ENCODE assay signal across 18 cellular contexts in the genomic region with DNA sequence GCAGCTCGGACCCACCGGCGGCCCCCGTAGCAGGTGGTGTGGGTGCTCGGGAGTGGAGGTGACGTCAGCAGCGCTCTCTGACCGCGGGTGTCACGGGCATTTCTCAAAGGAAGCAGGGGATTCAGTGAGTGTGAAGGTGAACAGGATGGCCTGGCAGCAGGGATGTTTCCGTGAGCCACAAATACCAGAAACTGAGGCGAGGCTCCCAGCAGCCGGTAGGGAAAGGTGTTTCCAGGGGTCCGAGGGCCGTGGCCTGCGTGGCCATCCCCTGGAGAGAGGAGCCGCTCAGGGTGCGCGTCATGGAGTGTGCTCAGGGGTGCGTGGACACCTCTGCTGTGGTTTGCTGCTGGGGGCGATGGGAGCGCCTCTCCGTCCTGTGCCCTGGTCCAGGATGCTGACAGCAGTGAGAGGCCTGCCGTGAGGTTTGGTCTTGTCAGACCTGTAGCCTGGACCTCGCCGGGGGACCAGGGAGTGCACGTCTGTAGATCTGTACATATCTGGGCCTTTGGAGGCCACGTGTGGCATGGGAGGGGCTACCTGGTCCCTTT. TPM values are rescaled to one million over a fixed set of nuclear protein-coding genes. Genes with fewer than 3 reads are reported as not detected.
DNase-seq lines count a peak whose midpoint lies in the region; ATAC-seq, FAIRE-seq and TF ChIP-seq lines count a peak whose summit lies in the region.
"Had no signal": no experiment of that assay in that cellular context is flagged by ENCODE, and none has a peak within 500 bp of the region (broad histone marks: within the 10 kb centered on the region; RNA-seq: fewer than 3 reads in every experiment).

No MANE protein-coding gene starts in this region.

- 96% methylated on average over 23 of the region's 28 CpGs for WGBS in HepG2 (ENCODE audit: low lambda C conversion rate)
- no CpG with 5 or more reads among the region's 28 CpGs for WGBS in right lobe of liver (ENCODE audit: insufficient coverage, low coverage, low lambda C conversion rate, missing lambda C conversion rate)

- in situ Hi-C loops in HepG2 (cut with HindIII; ENCODE audit: extremely low pct_ligation_motif_present, low pct_unique_long_range_greater_than_20kb) (no loop called here), Panc1 (cut with HindIII; ENCODE audit: low pct_unique_long_range_greater_than_20kb, low sequenced_read_pairs) (no loop called here)

- no peak overlapping the region for H3K9ac ChIP-seq in HepG2 (ENCODE audit: insufficient read depth, low read depth, low read length)
- no peak overlapping the region for H3K9ac ChIP-seq in kidney (ENCODE audit: low read length in 2 of 2)
- H3K9ac ChIP-seq: GM23248 had no signal

- H3K27me3 ChIP-seq in HepG2 (ENCODE audit: control insufficient read depth in 1 of 2, insufficient read depth in 2 of 2, low read length in 2 of 2): no peaks in the 10 kb centered on the region
- no peaks in the 10 kb centered on the region for H3K27me3 ChIP-seq in right lobe of liver
- no peaks in the 10 kb centered on the region for H3K27me3 ChIP-seq in Panc1 (ENCODE audit: control insufficient read depth, insufficient read depth, low read length)

- peaks cover 1% of the 10 kb centered on the region; the same call in 1 of the 2 replicates for H3K4me1 ChIP-seq in HepG2 (ENCODE audit: insufficient read depth, low read length)
- H3K4me1 ChIP-seq in right lobe of liver: peaks cover 0 to 10% (median 0%) of the 10 kb centered on the region in 4 donors
- H3K4me1 ChIP-seq in Panc1 (ENCODE audit: control insufficient read depth, insufficient read depth, low read length): peaks cover under 1% of the 10 kb centered on the region; the same call in 1 of the 2 replicates
- no peaks in the 10 kb centered on the region for H3K4me1 ChIP-seq in kidney (ENCODE audit: control insufficient read depth in 1 of 2, insufficient read depth in 1 of 2, low read depth in 1 of 2, low read length in 2 of 2)
- H3K4me1 ChIP-seq: HAP-1 had no signal

- CTCF ChIA-PET in HepG2 (lab: Yijun Ruan, JAX; ENCODE audit: low intra/inter-chr PET ratio, low total read pairs): no interaction called here
- CTCF ChIA-PET in Panc1 (lab: Charles Lee): no interaction called here

- peaks cover 3 to 20% of the 10 kb centered on the region in 2 experiments for H3K36me3 ChIP-seq in HepG2 (replicated peaks in 1 of 2; ENCODE audit: control insufficient read depth in 1 of 2, insufficient read depth in 2 of 2, low read length in 2 of 2)
- peaks cover 0 to 11% (median 6%) of the 10 kb centered on the region in 4 donors for H3K36me3 ChIP-seq in right lobe of liver
- no peaks in the 10 kb centered on the region for H3K36me3 ChIP-seq in Panc1 (ENCODE audit: control insufficient read depth, insufficient read depth, low read length)
- H3K36me3 ChIP-seq in kidney (ENCODE audit: control insufficient read depth in 1 of 2, insufficient read depth in 2 of 2, low read length in 2 of 2): peaks cover 0 to 3% of the 10 kb centered on the region in 2 donors
- H3K36me3 ChIP-seq: HAP-1 had no signal

- no peak for FAIRE-seq in HepG2 (lab: Jason Lieb, UNC)
- no peak for FAIRE-seq in kidney (lab: Jason Lieb, UNC)
- no peak for FAIRE-seq in RCC 7860 (lab: Jason Lieb, UNC)
- FAIRE-seq: A204.1, K562 had no signal

- H2AFZ ChIP-seq in HepG2 (ENCODE audit: low read length): no peak overlapping the region
- H2AFZ ChIP-seq: GM23248 had no signal

- POLR2A ChIA-PET in HepG2 (lab: Yijun Ruan, JAX) (no interaction called here), Panc1 (lab: Charles Lee) (no interaction called here)

- TF ChIP-seq CTCF in HepG2 (CRISPR knock-in tag; IDR thresholded peaks at IDR 0.05) (no peak), right lobe of liver (IDR thresholded peaks at IDR 0.05) (no peak), Panc1 (IDR thresholded peaks at IDR 0.05) (no peak), kidney (IDR thresholded peaks at IDR 0.05; ENCODE audit: borderline replicate concordance, extremely low read depth, insufficient read depth) (no peak)

- no peaks in the 10 kb centered on the region for H3K79me2 ChIP-seq in HepG2 (ENCODE audit: insufficient read depth, low read length)

- intact Hi-C loops in HepG2 (cut with micrococcal nuclease; ENCODE audit: unreplicated experiment) (no loop called here), right lobe of liver (cut with DNase I) (no loop called here), Panc1 (cut with micrococcal nuclease; ENCODE audit: unreplicated experiment) (no loop called here), kidney (cut with DNase I) (no loop called here)

- no peak overlapping the region for H3K4me3 ChIP-seq in HepG2 (replicated peaks in 1 of 3; ENCODE audit: insufficient read depth in 1 of 3, low read depth in 2 of 3, low read length in 3 of 3)
- no peak overlapping the region for H3K4me3 ChIP-seq in right lobe of liver
- H3K4me3 ChIP-seq in Panc1 (ENCODE audit: low read depth in 2 of 2, low read length in 2 of 2): no peak overlapping the region
- H3K4me3 ChIP-seq in kidney (ENCODE audit: low read length in 2 of 2): no peak overlapping the region
- H3K4me3 ChIP-seq: GM23248, HAP-1, K562 had no signal

- no peak for ATAC-seq in HepG2
- ATAC-seq in right lobe of liver: no peak
- no peak for ATAC-seq in Panc1
- no peak for ATAC-seq in GM18505 (IDR thresholded peaks at IDR 0.05; ENCODE audit: unreplicated experiment)
- ATAC-seq: K562 had no signal

- no peak overlapping the region for H3K4me2 ChIP-seq in HepG2 (ENCODE audit: low read depth, low read length)

- DNase-seq in HepG2 (ENCODE audit: low spot score) (no peak), right lobe of liver (no peak), Panc1 (ENCODE audit: low read depth, low spot score) (no peak), kidney (peak; percentile 72), NCI-H2107 treated with DMSO at 0.1 percent for 48 hours (lab: John Stamatoyannopoulos, UW; ENCODE audit: unreplicated experiment) (no peak), RCC 7860 (ENCODE audit: low spot score) (no peak)
- DNase-seq: AML-193; CD4-positive, alpha-beta memory T cell; DMS79 treated with DMSO at 0.1 percent for 48 hours; GF-D8; GM23248 had no signal

- BruUV-seq in HepG2 (replicated peaks; lab: Mats Ljungman, UMichigan) (TSS peak; percentile 45), Panc1 (replicated peaks; lab: Mats Ljungman, UMichigan) (TSS peak; percentile 60)

- H3K9me3 ChIP-seq in HepG2 (ENCODE audit: low read length) (no peaks in the 10 kb centered on the region), right lobe of liver (no peaks in the 10 kb centered on the region), Panc1 (ENCODE audit: control insufficient read depth, insufficient read depth, low read depth, low read length) (no peaks in the 10 kb centered on the region), kidney (ENCODE audit: control insufficient read depth in 1 of 2, low read length in 2 of 2) (no peaks in the 10 kb centered on the region)
- H3K9me3 ChIP-seq: HAP-1 had no signal

- H3K27ac ChIP-seq in HepG2 (ENCODE audit: extremely low read length, insufficient read depth, low read length) (no peak overlapping the region), right lobe of liver (no peak overlapping the region), Panc1 (ENCODE audit: low read length) (no peak overlapping the region), kidney (ENCODE audit: low read depth in 2 of 2, low read length in 2 of 2) (no peak overlapping the region)
- H3K27ac ChIP-seq: GM23248 had no signal

- TF ChIP-seq POLR2A in HepG2 (IDR thresholded peaks at IDR 0.05; ENCODE audit: insufficient read depth in 1 of 2, low read depth in 2 of 2, low read length in 2 of 2) (no peak), right lobe of liver (IDR thresholded peaks at IDR 0.05) (no peak), GM18505 (IDR thresholded peaks at IDR 0.05; ENCODE audit: borderline replicate concordance, extremely low read depth, insufficient read depth, insufficient read length) (no peak)

- TF ChIP-seq EP300 in HepG2 (IDR thresholded peaks at IDR 0.05; ENCODE audit: low read depth in 2 of 2, low read length in 2 of 2) (no peak), HepG2 (CRISPR knock-in tag; IDR thresholded peaks at IDR 0.05; ENCODE audit: borderline replicate concordance) (no peak)

- no peaks in the 10 kb centered on the region for H4K20me1 ChIP-seq in HepG2 (ENCODE audit: insufficient read depth, low read length)

- TF ChIP-seq RAD21 in HepG2 (CRISPR knock-in tag; IDR thresholded peaks at IDR 0.05): no peak

RNA-seq across cellular contexts. Expression of a gene that starts 10.2 kb away (rescaled TPM):
- total RNA-seq in HepG2 (2016; rRNA removed; fragmentation: Illumina TruSeq; extraction: Trizol) (0.98 and 8.5 TPM in 2 replicates), right lobe of liver (100 to 1,000 TPM in 5 of 6 experiments, 10 to 100 TPM in 1; 73.9 to 176 (median 140) TPM), Panc1 (2021; ENCODE audit: unreplicated experiment) (0.59 TPM), kidney (1.6 TPM)
- 1.8 and 1.9 TPM in 2 replicates for total RNA-seq in HepG2 (2016; cell fraction: cytosol; rRNA removed; fragmentation: Illumina TruSeq; extraction: Trizol; ENCODE audit: low read depth)
- 1.2 and 9.0 TPM in 2 replicates for total RNA-seq in HepG2 (2016; cell fraction: insoluble cytoplasmic fraction; rRNA removed; fragmentation: Illumina TruSeq; extraction: Trizol)
- 1.4 and 1.8 TPM in 2 replicates for total RNA-seq in HepG2 (2016; cell fraction: membrane; rRNA removed; fragmentation: Illumina TruSeq; extraction: Trizol)
- total RNA-seq in HepG2 (2016; cell fraction: nucleus; rRNA removed; fragmentation: Illumina TruSeq; extraction: Trizol): 14.0 and 15.7 TPM in 2 replicates
- polyA plus RNA-seq in HepG2 (2011; rRNA removed) (63.6 and 107 TPM in 2 replicates), kidney (ENCODE audit: insufficient read depth, low read depth, low replicate concordance) (0.86 TPM)
- 8.9 and 16.3 TPM in 2 replicates for polyA plus RNA-seq in HepG2 (2011; cell fraction: cytosol; rRNA removed)
- 1,761 and 2,041 TPM in 2 replicates for polyA plus RNA-seq in HepG2 (2011; cell fraction: nucleus; rRNA removed)
- polyA plus RNA-seq in HepG2 (2012): 31.4 and 46.5 TPM in 2 replicates
- polyA plus RNA-seq in HepG2 (2016; cell fraction: cytosol; fragmentation: Illumina TruSeq; extraction: Trizol; ENCODE audit: low read depth): 1.9 and 2.1 TPM in 2 replicates
- polyA plus RNA-seq in HepG2 (2016; cell fraction: insoluble cytoplasmic fraction; fragmentation: Illumina TruSeq; extraction: Trizol; ENCODE audit: low read depth): 1.9 and 2.5 TPM in 2 replicates
- polyA plus RNA-seq in HepG2 (2016; cell fraction: membrane; fragmentation: Illumina TruSeq; extraction: Trizol; ENCODE audit: low read depth): 1.6 and 2.1 TPM in 2 replicates
- 65.6 and 66.9 TPM in 2 replicates for polyA plus RNA-seq in HepG2 (2016; cell fraction: nucleus; fragmentation: Illumina TruSeq; extraction: Trizol; ENCODE audit: insufficient read depth, low read depth)
- polyA minus RNA-seq in HepG2 (2011; rRNA and poly(A)+ RNA removed; ENCODE audit: low replicate concordance): 15.4 TPM in 1 of 2 replicates, not detected in the other
- polyA minus RNA-seq in HepG2 (2011; cell fraction: cytosol; rRNA and poly(A)+ RNA removed): 5.8 and 5.9 TPM in 2 replicates
- polyA minus RNA-seq in HepG2 (2011; cell fraction: nucleus; rRNA and poly(A)+ RNA removed): 43.4 and 57.3 TPM in 2 replicates
- polyA plus RNA-seq in Panc1 (2012; ENCODE audit: insufficient read length): 0.55 TPM
- total RNA-seq: GM23248, HT-29, K562 had no signal
- polyA plus RNA-seq: BJ; CD14-positive monocyte; CD4-positive, alpha-beta memory T cell; GM23248 had no signal

RNA-seq across cellular contexts. Expression of a gene that starts 31.6 kb away (rescaled TPM):
- total RNA-seq in HepG2 (2016; rRNA removed; fragmentation: Illumina TruSeq; extraction: Trizol): 0.07 TPM in 1 of 2 replicates, not detected in the other
- total RNA-seq in HepG2 (2016; cell fraction: cytosol; rRNA removed; fragmentation: Illumina TruSeq; extraction: Trizol; ENCODE audit: low read depth): not detected in 2 replicates
- total RNA-seq in HepG2 (2016; cell fraction: insoluble cytoplasmic fraction; rRNA removed; fragmentation: Illumina TruSeq; extraction: Trizol): 0.04 TPM in 1 of 2 replicates, not detected in the other
- total RNA-seq in HepG2 (2016; cell fraction: membrane; rRNA removed; fragmentation: Illumina TruSeq; extraction: Trizol): 0.06 TPM in 1 of 2 replicates, not detected in the other
- total RNA-seq in HepG2 (2016; cell fraction: nucleus; rRNA removed; fragmentation: Illumina TruSeq; extraction: Trizol): not detected in 2 replicates
- 0.03 and 0.05 TPM in 2 replicates for polyA plus RNA-seq in HepG2 (2011; rRNA removed)
- polyA plus RNA-seq in HepG2 (2011; cell fraction: cytosol; rRNA removed): 0.05 and 0.08 TPM in 2 replicates
- 0.26 and 0.32 TPM in 2 replicates for polyA plus RNA-seq in HepG2 (2011; cell fraction: nucleus; rRNA removed)
- not detected in 2 replicates for polyA plus RNA-seq in HepG2 (2012)
- polyA plus RNA-seq in HepG2 (2016; cell fraction: cytosol; fragmentation: Illumina TruSeq; extraction: Trizol; ENCODE audit: low read depth): not detected in 2 replicates
- 0.19 TPM in 1 of 2 replicates, not detected in the other for polyA plus RNA-seq in HepG2 (2016; cell fraction: insoluble cytoplasmic fraction; fragmentation: Illumina TruSeq; extraction: Trizol; ENCODE audit: low read depth)
- polyA plus RNA-seq in HepG2 (2016; cell fraction: membrane; fragmentation: Illumina TruSeq; extraction: Trizol; ENCODE audit: low read depth): not detected in 2 replicates
- not detected in 2 replicates for polyA plus RNA-seq in HepG2 (2016; cell fraction: nucleus; fragmentation: Illumina TruSeq; extraction: Trizol; ENCODE audit: insufficient read depth, low read depth)
- 0.38 TPM in 1 of 2 replicates, not detected in the other for polyA minus RNA-seq in HepG2 (2011; rRNA and poly(A)+ RNA removed; ENCODE audit: low replicate concordance)
- polyA minus RNA-seq in HepG2 (2011; cell fraction: cytosol; rRNA and poly(A)+ RNA removed): not detected in 2 replicates
- not detected in 2 replicates for polyA minus RNA-seq in HepG2 (2011; cell fraction: nucleus; rRNA and poly(A)+ RNA removed)
- total RNA-seq in right lobe of liver: 1 to 10 TPM in 4 of 6 experiments, under 1 TPM in 2; 0.73 to 2.4 (median 1.5) TPM
- total RNA-seq in Panc1 (2021; ENCODE audit: unreplicated experiment): 2.4 TPM
- 1.9 TPM for polyA plus RNA-seq in Panc1 (2012; ENCODE audit: insufficient read length)
- 7.0 TPM for total RNA-seq in kidney
- polyA plus RNA-seq in kidney (ENCODE audit: insufficient read depth, low read depth, low replicate concordance): 1.2 TPM
- total RNA-seq: CD4-positive, alpha-beta memory T cell; GM23248; K562 had no signal
- polyA plus RNA-seq: BJ, CD14-positive monocyte, GM23248, K562 had no signal

Comparison
In these comparisons a context has a peak if more than half of its experiments do, and no peak if none do; other contexts are left out.
1. RNA of a gene that starts 10.2 kb away (total RNA-seq): 73.9 to 176 TPM in right lobe of liver; 0.98 to 15.7 TPM in HepG2, 1.6 TPM in kidney (single experiment) and 0.59 TPM in Panc1 (single experiment); every median in the first group is over 4 times any median in the second.